Comparison of ENCODE assay signal across 3 cellular contexts in genomic region chr2:194556639-194557038, GRCh38.
TF ChIP-seq lines count a peak whose summit lies in the region.

No MANE protein-coding gene starts in this region.

TF ChIP-seq in SK-N-SH treated with all-trans-retinoic acid at 6 μM for 48 hours, 23 proteins besides CTCF, POLR2A, EP300 and RAD21 (continues in another document):
- TF ChIP-seq TSHZ2 (CRISPR knock-in tag; IDR thresholded peaks at IDR 0.05) = no peak
- TF ChIP-seq GLIS3 (CRISPR knock-in tag; IDR thresholded peaks at IDR 0.05) = no peak
- TF ChIP-seq ZNF70 (CRISPR knock-in tag; IDR thresholded peaks at IDR 0.05) = no peak
- no peak for TF ChIP-seq ZNF8 (CRISPR knock-in tag; IDR thresholded peaks at IDR 0.05)
- TF ChIP-seq PATZ1 (CRISPR knock-in tag; IDR thresholded peaks at IDR 0.05; ENCODE audit: borderline replicate concordance) = no peak
- TF ChIP-seq CREB5 (CRISPR knock-in tag; IDR thresholded peaks at IDR 0.05; ENCODE audit: low read depth) = no peak
- no peak for TF ChIP-seq ZFP3 (CRISPR knock-in tag; IDR thresholded peaks at IDR 0.05)
- TF ChIP-seq TCF4 (CRISPR knock-in tag; IDR thresholded peaks at IDR 0.05; ENCODE audit: borderline replicate concordance) = no peak
- TF ChIP-seq PPARA (CRISPR knock-in tag; IDR thresholded peaks at IDR 0.05; ENCODE audit: borderline replicate concordance) = no peak
- TF ChIP-seq ESRRG (CRISPR knock-in tag; IDR thresholded peaks at IDR 0.05) = no peak
- no peak for TF ChIP-seq ZC3H10 (CRISPR knock-in tag; IDR thresholded peaks at IDR 0.05)

TF ChIP-seq in SK-N-SH, 30 proteins besides CTCF, POLR2A, EP300 and RAD21 (continued from another document):
- TF ChIP-seq IRF3 (IDR thresholded peaks at IDR 0.05; ENCODE audit: low read depth, low read length) = no peak
- no peak for TF ChIP-seq SMC3 (IDR thresholded peaks at IDR 0.05; ENCODE audit: low read depth, low read length)

TF ChIP-seq in H1, 55 proteins besides CTCF, POLR2A, EP300 and RAD21 (continued from another document):
- TF ChIP-seq NANOG (IDR thresholded peaks at IDR 0.05; ENCODE audit: insufficient read depth, low read depth, low read length, poor library complexity, severe bottlenecking) (no peak), ZNF274 (IDR thresholded peaks at IDR 0.05; ENCODE audit: borderline replicate concordance, extremely low read depth, low read length) (no peak), SP4 (IDR thresholded peaks at IDR 0.05; ENCODE audit: low read length) (no peak), SIX5 (IDR thresholded peaks at IDR 0.05; ENCODE audit: low read depth, low read length) (no peak), MAX (IDR thresholded peaks at IDR 0.05) (no peak), TAF1 (IDR thresholded peaks at IDR 0.05; ENCODE audit: low read depth, low read length) (no peak), POU5F1 (IDR thresholded peaks at IDR 0.05; ENCODE audit: low read depth, low read length) (no peak), KDM1A (IDR thresholded peaks at IDR 0.05; ENCODE audit: borderline replicate concordance, low read length) (no peak), TEAD4 (IDR thresholded peaks at IDR 0.05; ENCODE audit: low read depth, low read length) (no peak), KDM5A (IDR thresholded peaks at IDR 0.05; ENCODE audit: low read length) (no peak), BRCA1 (IDR thresholded peaks at IDR 0.05; ENCODE audit: low read depth, low read length) (no peak), RXRA (IDR thresholded peaks at IDR 0.05; ENCODE audit: insufficient read depth, low read depth, low read length) (no peak)
TF ChIP-seq in H1: peak in this region for 0.
